13 cellular contexts compared by ENCODE assay signal in the genomic region with DNA sequence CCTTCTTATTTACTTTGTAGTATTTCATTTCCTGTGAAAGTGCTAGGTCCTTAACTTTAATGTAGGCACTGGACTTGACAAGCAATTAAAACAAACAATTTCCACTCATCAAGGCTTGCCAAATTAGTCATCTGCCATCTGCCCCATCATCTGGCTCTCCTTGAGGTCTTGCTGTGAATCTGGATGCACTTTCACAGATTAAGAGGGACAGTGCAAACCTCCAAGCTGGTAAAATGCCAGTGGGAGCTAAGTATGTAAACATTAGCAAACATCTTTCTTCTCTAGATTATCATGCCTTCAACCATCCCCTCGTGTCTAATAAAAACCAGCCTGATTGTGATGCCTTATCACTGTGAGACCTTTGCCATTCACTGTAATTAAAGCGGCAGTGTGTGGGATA.
DNase-seq lines count a peak whose midpoint lies in the region; ATAC-seq, FAIRE-seq and TF ChIP-seq lines count a peak whose summit lies in the region.
"Had no signal": no experiment of that assay in that cellular context is flagged by ENCODE, and none has a peak within 500 bp of the region (broad histone marks: within the 10 kb centered on the region; RNA-seq: fewer than 3 reads in every experiment).

No MANE protein-coding gene starts in this region.

- no peaks in the 10 kb centered on the region for H3K4me1 Mint-ChIP-seq in astrocyte (ENCODE audit: low read depth, unreplicated experiment)
- H3K4me1 Mint-ChIP-seq: GM23338 had no signal

- TF ChIP-seq POLR2A in gastrocnemius medialis (IDR thresholded peaks at IDR 0.05) = no peak

- H3K36me3 ChIP-seq in astrocyte (ENCODE audit: insufficient read depth, low read length) = no peaks in the 10 kb centered on the region
- H3K36me3 ChIP-seq in gastrocnemius medialis = no peaks in the 10 kb centered on the region

- no peak overlapping the region for H3K9ac ChIP-seq in astrocyte (ENCODE audit: low read length)

- H3K27me3 Mint-ChIP-seq in astrocyte (ENCODE audit: low read depth, unreplicated experiment) = no peaks in the 10 kb centered on the region

- ATAC-seq in gastrocnemius medialis (no peak), foreskin keratinocyte (no peak)
- ATAC-seq: A549, GM23338, mucosa of descending colon had no signal

- no peak overlapping the region for H3K4me2 ChIP-seq in astrocyte (ENCODE audit: low read length)
- H3K4me2 ChIP-seq: A549, GM23338 had no signal

- H3K36me3 Mint-ChIP-seq in astrocyte (ENCODE audit: low read depth, unreplicated experiment) = no peaks in the 10 kb centered on the region

- H3K4me3 Mint-ChIP-seq in astrocyte (ENCODE audit: unreplicated experiment) = no peak overlapping the region
- H3K4me3 Mint-ChIP-seq: GM23338; T-helper 2 cell treated with Interferon-gamma antibody and Interleukin-4, amounts not matched to agents 5 μg/mL and 100 μg/mL, for 36 hours had no signal

- TF ChIP-seq CTCF in HFF-Myc (IDR thresholded peaks at IDR 0.05; ENCODE audit: low read depth, low read length, missing control alignments) (no peak), astrocyte (IDR thresholded peaks at IDR 0.05; ENCODE audit: insufficient read depth, low read depth, low read length) (no peak), gastrocnemius medialis (IDR thresholded peaks at IDR 0.05 in 4 of 5, conservative IDR thresholded peaks at IDR 0.05 in 1 of 5) (no peak), foreskin keratinocyte (conservative IDR thresholded peaks at IDR 0.05) (no peak)

- no peaks in the 10 kb centered on the region for H3K79me2 ChIP-seq in astrocyte (ENCODE audit: insufficient read depth, low read length)

- H3K4me1 ChIP-seq in astrocyte (ENCODE audit: insufficient read depth, low read length) (no peaks in the 10 kb centered on the region), gastrocnemius medialis (no peaks in the 10 kb centered on the region), foreskin keratinocyte (no peaks in the 10 kb centered on the region)
- H3K4me1 ChIP-seq: A549, testis had no signal

- in situ Hi-C loops in gastrocnemius medialis (cut with MboI; ENCODE audit: low sequenced_read_pairs in 4 of 4) = no loop called here

- no peak for FAIRE-seq in astrocyte (lab: Jason Lieb, UNC)
- FAIRE-seq: A549 had no signal

- peak; percentile 60 for DNase-seq in A172 (ENCODE audit: low spot score)
- peak; percentile 2 for DNase-seq in HFF-Myc (ENCODE audit: extremely low read depth, low read depth)
- peak; percentile 86 for DNase-seq in NCI-H2171 (lab: John Stamatoyannopoulos, UW)
- peak; percentile 15 for DNase-seq in astrocyte (ENCODE audit: low read depth)
- no peak for DNase-seq in gastrocnemius medialis
- DNase-seq in stimulated activated CD4-positive, alpha-beta T cell treated with anti-CD3 and anti-CD28 coated beads, Interleukin-15, amount 100 ng/mL, for 24 hours = no peak
- DNase-seq in activated T-cell treated with anti-CD3 and anti-CD28 coated beads for 4 hours = no peak
- DNase-seq in foreskin keratinocyte = no peak
- DNase-seq: mucosa of descending colon, testis had no signal

- H3K27me3 ChIP-seq in astrocyte (ENCODE audit: insufficient read depth, low read length) (no peaks in the 10 kb centered on the region), gastrocnemius medialis (no peaks in the 10 kb centered on the region), foreskin keratinocyte (no peaks in the 10 kb centered on the region)
- H3K27me3 ChIP-seq: testis had no signal

- H4K20me1 ChIP-seq in astrocyte (ENCODE audit: insufficient read depth, low read length) = no peaks in the 10 kb centered on the region

- no peak overlapping the region for H2AFZ ChIP-seq in astrocyte (ENCODE audit: low read depth, low read length)
- H2AFZ ChIP-seq: GM23338 had no signal

- H3K27ac Mint-ChIP-seq in astrocyte (ENCODE audit: unreplicated experiment) = no peak overlapping the region
- H3K27ac Mint-ChIP-seq: GM23338; T-helper 2 cell treated with Interferon-gamma antibody and Interleukin-4, amounts not matched to agents 5 μg/mL and 100 μg/mL, for 36 hours had no signal

- no peaks in the 10 kb centered on the region for H3K9me3 ChIP-seq in astrocyte (ENCODE audit: insufficient read depth, low read depth, low read length)
- H3K9me3 ChIP-seq in gastrocnemius medialis = no peaks in the 10 kb centered on the region
- H3K9me3 ChIP-seq: A549, mucosa of descending colon, testis had no signal

- H3K27ac ChIP-seq in astrocyte (ENCODE audit: low read depth, low read length) = no peak overlapping the region
- no peak overlapping the region for H3K27ac ChIP-seq in gastrocnemius medialis
- H3K27ac ChIP-seq in foreskin keratinocyte = no peak overlapping the region
- H3K27ac ChIP-seq: A549, testis had no signal

- H3K4me3 ChIP-seq in HFF-Myc (replicated peaks; ENCODE audit: low read depth, low read length) (no peak overlapping the region), astrocyte (ENCODE audit: insufficient read depth, low read depth, low read length) (no peak overlapping the region), gastrocnemius medialis (no peak overlapping the region)
- H3K4me3 ChIP-seq: A549, GM23338, mucosa of descending colon, testis had no signal

- H3K9me3 Mint-ChIP-seq in astrocyte (ENCODE audit: unreplicated experiment) = no peaks in the 10 kb centered on the region
- H3K9me3 Mint-ChIP-seq: GM23338; T-helper 2 cell treated with Interferon-gamma antibody and Interleukin-4, amounts not matched to agents 5 μg/mL and 100 μg/mL, for 36 hours had no signal

- intact Hi-C loops in gastrocnemius medialis (cut with DNase I; ENCODE audit: low total_unique reads) = no loop called here

Comparison
In these comparisons a context has a peak if more than half of its experiments do, and no peak if none do; other contexts are left out.
1. DNase-seq: peak in A172 (single experiment), HFF-Myc (single experiment), NCI-H2171 (single experiment) and astrocyte (single experiment); none in gastrocnemius medialis (0 of 2), stimulated activated CD4-positive, alpha-beta T cell treated with anti-CD3 and anti-CD28 coated beads, Interleukin-15, amount 100 ng/mL, for 24 hours (single experiment), activated T-cell treated with anti-CD3 and anti-CD28 coated beads for 4 hours (single experiment) and foreskin keratinocyte (0 of 2).